Comparison of ENCODE assay signal across 26 cellular contexts in the genomic region with DNA sequence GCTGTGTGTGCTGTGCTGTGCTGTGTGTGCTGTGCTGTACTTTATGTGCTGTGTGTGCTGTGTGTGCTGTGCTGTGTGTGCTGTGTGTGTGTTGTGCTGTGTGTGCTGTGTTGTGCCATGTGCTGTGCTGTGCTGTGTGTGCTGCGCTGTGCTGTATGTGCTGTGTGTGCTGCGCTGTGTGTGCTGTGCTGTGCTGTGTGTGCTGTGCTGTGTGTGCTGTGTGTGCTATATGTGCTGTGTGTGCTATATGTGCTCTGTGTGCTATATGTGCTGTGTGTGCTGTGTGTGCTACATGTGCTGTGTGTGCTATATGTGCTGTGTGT. TPM values are rescaled to one million over a fixed set of nuclear protein-coding genes. Genes with fewer than 3 reads are reported as not detected.
"Had no signal": no experiment of that assay in that cellular context is flagged by ENCODE, and none has a peak within 500 bp of the region (broad histone marks: within the 10 kb centered on the region; RNA-seq: fewer than 3 reads in every experiment).

No MANE protein-coding gene starts in this region.

- H3K27ac ChIP-seq: heart right ventricle, lower lobe of right lung, psoas muscle, right atrium auricular region, SK-N-MC, stomach, transverse colon had no signal

- H3K4me3 ChIP-seq: heart right ventricle, lower lobe of right lung, psoas muscle, right atrium auricular region, stomach, transverse colon had no signal

- H3K4me1 Mint-ChIP-seq: activated CD4-positive, alpha-beta memory T cell treated with anti-CD3 and anti-CD28 coated beads, Interleukin-2, amount 10 ng/mL, durations not matched to agents 7 days and 5 days; activated CD4-positive, alpha-beta T cell treated with anti-CD3 and anti-CD28 coated beads, Interleukin-2, amount 10 ng/mL, durations not matched to agents 24 days and 14 days; activated CD8-positive, alpha-beta memory T cell treated with anti-CD3 and anti-CD28 coated beads, Interleukin-2, amount 10 ng/mL, durations not matched to agents 7 days and 5 days; activated naive CD4-positive, alpha-beta T cell treated with anti-CD3 and anti-CD28 coated beads, Interleukin-2, amount 50 U/mL, for 24 hours; naive B cell had no signal

- H3K36me3 Mint-ChIP-seq: activated CD8-positive, alpha-beta memory T cell treated with anti-CD3 and anti-CD28 coated beads, Interleukin-2, amount 10 ng/mL, durations not matched to agents 7 days and 5 days; activated naive CD4-positive, alpha-beta T cell treated with anti-CD3 and anti-CD28 coated beads, Interleukin-2, amount 50 U/mL, for 24 hours; naive B cell had no signal

- H3K4me1 ChIP-seq: heart right ventricle, psoas muscle, right atrium auricular region, transverse colon had no signal

- H3K4me3 Mint-ChIP-seq: activated CD4-positive, alpha-beta memory T cell treated with anti-CD3 and anti-CD28 coated beads, Interleukin-2, amount 10 ng/mL, durations not matched to agents 7 days and 5 days; activated CD4-positive, alpha-beta T cell treated with anti-CD3 and anti-CD28 coated beads, Interleukin-2, amount 10 ng/mL, durations not matched to agents 24 days and 14 days; activated CD8-positive, alpha-beta memory T cell treated with anti-CD3 and anti-CD28 coated beads, Interleukin-2, amount 10 ng/mL, durations not matched to agents 7 days and 5 days; activated naive CD4-positive, alpha-beta T cell treated with anti-CD3 and anti-CD28 coated beads, Interleukin-2, amount 50 U/mL, for 24 hours; naive B cell had no signal

- H3K27me3 ChIP-seq: right atrium auricular region had no signal

- H3K27ac Mint-ChIP-seq: activated CD4-positive, alpha-beta memory T cell treated with anti-CD3 and anti-CD28 coated beads, Interleukin-2, amount 10 ng/mL, durations not matched to agents 7 days and 5 days; activated CD4-positive, alpha-beta T cell treated with anti-CD3 and anti-CD28 coated beads, Interleukin-2, amount 10 ng/mL, durations not matched to agents 24 days and 14 days; activated CD8-positive, alpha-beta memory T cell treated with anti-CD3 and anti-CD28 coated beads, Interleukin-2, amount 10 ng/mL, durations not matched to agents 7 days and 5 days; activated naive CD4-positive, alpha-beta T cell treated with anti-CD3 and anti-CD28 coated beads, Interleukin-2, amount 50 U/mL, for 24 hours had no signal

- H3K9me3 ChIP-seq: heart right ventricle, lower lobe of right lung, psoas muscle, right atrium auricular region, stomach, transverse colon had no signal

- ATAC-seq: activated CD8-positive, alpha-beta memory T cell treated with anti-CD3 and anti-CD28 coated beads, Interleukin-2, amount 10 ng/mL, durations not matched to agents 7 days and 5 days; lower lobe of right lung; psoas muscle had no signal

- H3K36me3 ChIP-seq: heart right ventricle, lower lobe of right lung, right atrium auricular region, stomach, transverse colon had no signal

- H3K9me3 Mint-ChIP-seq: activated CD4-positive, alpha-beta memory T cell treated with anti-CD3 and anti-CD28 coated beads, Interleukin-2, amount 10 ng/mL, durations not matched to agents 7 days and 5 days; activated CD4-positive, alpha-beta T cell treated with anti-CD3 and anti-CD28 coated beads, Interleukin-2, amount 10 ng/mL, durations not matched to agents 24 days and 14 days; activated naive CD4-positive, alpha-beta T cell treated with anti-CD3 and anti-CD28 coated beads, Interleukin-2, amount 50 U/mL, for 24 hours; naive B cell had no signal

- DNase-seq: activated CD4-positive, alpha-beta memory T cell treated with anti-CD3 and anti-CD28 coated beads, Interleukin-2, amount 10 ng/mL, durations not matched to agents 7 days and 5 days; activated CD4-positive, alpha-beta T cell treated with anti-CD3 and anti-CD28 coated beads, Interleukin-2, amount 10 ng/mL, durations not matched to agents 24 days and 14 days; activated CD8-positive, alpha-beta memory T cell treated with anti-CD3 and anti-CD28 coated beads, Interleukin-2, amount 10 ng/mL, durations not matched to agents 7 days and 5 days; activated gamma-delta T cell treated with Interleukin-2 at 50 U/mL for 16 hours; activated T-cell treated with anti-CD3 and anti-CD28 coated beads for 4 hours; amniotic stem cell; cortex of kidney; foreskin fibroblast; heart right ventricle; kidney; mesendoderm; naive B cell; psoas muscle; stimulated activated CD4-positive, alpha-beta T cell treated with anti-CD3 and anti-CD28 coated beads, Interleukin-12 subunit alpha, Interleukin-12 subunit beta, amount 100 ng/mL, for 4 hours; stimulated activated CD4-positive, alpha-beta T cell treated with anti-CD3 and anti-CD28 coated beads, Interleukin-4, amount 100 ng/mL, for 4 hours; SW 1271; transverse colon had no signal

RNA-seq across cellular contexts. Expression of gene MAL, which starts 30.6 kb away (rescaled TPM):
- total RNA-seq: cerebellum, fibroblast of lung, osteocyte, temporal lobe had no signal
- polyA plus RNA-seq: fibroblast of lung had no signal
